Comparison of ENCODE assay signal across 15 cellular contexts in the genomic region with DNA sequence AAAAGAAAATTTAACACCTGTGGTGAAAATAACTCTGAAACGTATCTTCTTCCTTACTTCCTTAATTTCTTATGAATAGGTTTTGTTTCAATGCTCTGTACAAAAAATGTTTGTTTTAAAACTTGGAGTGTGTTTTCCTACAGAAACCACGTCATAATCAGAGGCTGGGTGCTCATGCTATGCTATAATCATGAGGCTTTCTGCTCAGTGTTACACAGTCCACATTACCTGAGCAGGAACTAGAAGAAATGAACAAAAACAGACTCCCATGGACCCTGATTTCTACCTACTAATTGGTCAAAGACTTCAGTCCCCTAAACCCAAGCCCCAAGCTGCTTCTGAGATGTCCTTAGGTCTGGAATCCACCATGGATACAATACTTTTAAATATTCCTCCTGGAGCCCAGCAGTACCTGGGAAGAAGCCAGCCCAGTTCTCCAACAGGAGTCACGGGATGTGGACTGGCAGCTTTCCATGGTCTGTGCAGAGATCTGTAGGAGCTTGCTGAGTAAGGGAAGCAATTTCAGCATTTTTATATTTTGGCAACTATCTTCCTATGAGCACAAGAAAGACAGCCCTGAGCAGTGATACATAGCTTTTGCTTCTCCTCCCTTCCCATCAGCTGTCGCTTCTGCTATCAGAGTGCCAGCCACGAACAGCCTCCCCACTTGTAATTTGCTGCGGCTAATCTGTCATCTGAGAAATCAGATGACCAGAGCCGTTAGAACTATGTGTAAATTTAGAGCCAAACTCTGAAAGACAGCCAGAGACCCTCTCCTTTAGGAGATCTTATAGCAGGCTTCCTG.
A peak's percentile ranks its signal among the peaks of the same experiment; 100 is the strongest.
DNase-seq lines count a peak whose midpoint lies in the region; ATAC-seq and TF ChIP-seq lines count a peak whose summit lies in the region.
"Had no signal": no experiment of that assay in that cellular context is flagged by ENCODE, and none has a peak within 500 bp of the region (broad histone marks: within the 10 kb centered on the region; RNA-seq: fewer than 3 reads in every experiment).

No MANE protein-coding gene starts in this region.

- H3K36me3 ChIP-seq in right atrium auricular region: no peaks in the 10 kb centered on the region
- H3K36me3 ChIP-seq: Peyer's patch had no signal

- peak overlapping the region in 2 of 3 experiments; percentile 35 to 55 for H3K27ac Mint-ChIP-seq in nephron
- H3K27ac Mint-ChIP-seq: CD8-positive, alpha-beta memory T cell had no signal

- no peaks in the 10 kb centered on the region for H3K9me3 ChIP-seq in right atrium auricular region
- H3K9me3 ChIP-seq: mucosa of descending colon, Peyer's patch had no signal

- peak overlapping the region in 1 of 2 donors; percentile 31 for H3K27ac ChIP-seq in right atrium auricular region
- H3K27ac ChIP-seq: Peyer's patch had no signal

- H3K4me3 Mint-ChIP-seq in nephron: no peak overlapping the region
- H3K4me3 Mint-ChIP-seq: CD8-positive, alpha-beta memory T cell had no signal

- peaks cover 32% of the 10 kb centered on the region for H3K4me1 Mint-ChIP-seq in nephron
- H3K4me1 Mint-ChIP-seq: CD8-positive, alpha-beta memory T cell had no signal

- peaks cover 0 to 4% of the 10 kb centered on the region in 2 donors for H3K4me1 ChIP-seq in right atrium auricular region
- H3K4me1 ChIP-seq: Peyer's patch had no signal

- intact Hi-C loops in Right ventricle myocardium inferior (cut with DNase I): no loop called here

- no peaks in the 10 kb centered on the region for H3K27me3 ChIP-seq in right atrium auricular region
- H3K27me3 ChIP-seq: Peyer's patch had no signal

- H3K27me3 Mint-ChIP-seq in nephron (ENCODE audit: low read depth): no peaks in the 10 kb centered on the region
- H3K27me3 Mint-ChIP-seq: CD8-positive, alpha-beta memory T cell had no signal

- DNase-seq in Right ventricle myocardium inferior (ENCODE audit: missing footprints): no peak
- no peak for DNase-seq in right atrium auricular region (ENCODE audit: low spot score)
- DNase-seq in fibroblast of mammary gland (ENCODE audit: low read depth): peak; percentile 0
- DNase-seq in NK-92 (lab: John Stamatoyannopoulos, UW; ENCODE audit: unreplicated experiment): no peak
- DNase-seq: CD8-positive, alpha-beta memory T cell; MV-4-11; NCI-H510A treated with DMSO at 0.1 percent for 48 hours; Peyer's patch; stimulated activated CD4-positive, alpha-beta T cell treated with anti-CD3 and anti-CD28 coated beads, Interleukin-4, amount 100 ng/mL, for 24 hours; T-helper 1 cell had no signal

- ATAC-seq in Right ventricle myocardium inferior (peak; percentile 48), HG02763 (IDR thresholded peaks at IDR 0.05; ENCODE audit: unreplicated experiment) (no peak), HG02981 (IDR thresholded peaks at IDR 0.05; ENCODE audit: unreplicated experiment) (no peak), HG02885 (IDR thresholded peaks at IDR 0.05; ENCODE audit: poor library complexity, unreplicated experiment) (no peak)
- ATAC-seq: mucosa of descending colon had no signal

- TF ChIP-seq CTCF in right atrium auricular region (IDR thresholded peaks at IDR 0.05) (no peak), fibroblast of mammary gland (conservative IDR thresholded peaks at IDR 0.05; ENCODE audit: control insufficient read depth, insufficient read depth, low read depth, low read length) (no peak), nephron (IDR thresholded peaks at IDR 0.05; ENCODE audit: unreplicated experiment in 3 of 3) (no peak)

- H3K4me3 ChIP-seq in right atrium auricular region (no peak overlapping the region), fibroblast of mammary gland (ENCODE audit: control insufficient read depth, low read depth, low read length) (no peak overlapping the region)
- H3K4me3 ChIP-seq: mucosa of descending colon, Peyer's patch had no signal

- peaks cover 9% of the 10 kb centered on the region for H3K36me3 Mint-ChIP-seq in nephron (ENCODE audit: low read depth)
- H3K36me3 Mint-ChIP-seq: CD8-positive, alpha-beta memory T cell had no signal

- peaks cover 4% of the 10 kb centered on the region for H3K9me3 Mint-ChIP-seq in nephron
